In the genomic region with DNA sequence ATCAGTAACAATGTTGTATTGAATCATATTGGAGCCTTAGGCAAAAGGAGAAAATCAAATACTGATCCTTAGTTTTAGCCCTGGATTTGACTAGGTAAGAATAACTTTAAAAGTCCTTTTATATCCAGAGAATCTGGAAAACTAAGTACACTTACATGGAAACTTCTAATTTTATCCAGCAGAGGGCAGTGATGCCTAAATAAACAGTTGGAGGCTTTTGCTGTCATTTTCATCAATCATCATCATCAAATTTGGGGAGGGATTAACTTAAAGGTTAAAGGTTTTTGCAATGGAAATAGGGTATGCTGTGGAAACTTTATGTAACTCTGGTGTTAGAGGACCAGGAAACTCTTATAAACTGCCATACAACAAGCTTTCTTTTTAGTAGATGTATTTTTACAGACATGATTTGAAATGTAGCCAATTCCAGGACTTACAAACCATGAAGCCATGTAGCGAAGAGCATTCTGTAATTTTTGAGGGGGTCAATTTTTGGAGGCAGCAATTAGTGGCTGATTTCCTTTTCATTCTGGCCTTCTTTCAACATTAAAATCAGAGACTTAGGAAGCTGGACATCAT, we compare ENCODE assay signal across 8 cellular contexts.
DNase-seq lines count a peak whose midpoint lies in the region; ATAC-seq, FAIRE-seq and TF ChIP-seq lines count a peak whose summit lies in the region.

No MANE protein-coding gene starts in this region.

- 44 to 46% methylated on average over 1 of the region's 1 CpG for WGBS in pancreas, 2 donors

- TF ChIP-seq CTCF in epithelial cell of proximal tubule (conservative IDR thresholded peaks at IDR 0.05; ENCODE audit: low read depth, low read length): peak; percentile 64
- peak; percentile 29 to 67 (median 42) for TF ChIP-seq CTCF in pancreas (IDR thresholded peaks at IDR 0.05)

- no peaks in the 10 kb centered on the region for H3K27me3 ChIP-seq in pancreas

- no peak for TF ChIP-seq POLR2A in GM12891 (IDR thresholded peaks at IDR 0.05; ENCODE audit: low read depth, low read length)

- no peak overlapping the region for H3K4me3 ChIP-seq in epithelial cell of proximal tubule (ENCODE audit: low read depth, low read length)
- H3K4me3 ChIP-seq in pancreas: no peak overlapping the region

- no peak overlapping the region for H3K27ac ChIP-seq in pancreas

- peak in 3 of 4 donors; percentile 38 to 46 (median 46) for ATAC-seq in pancreas

- intact Hi-C loops in pancreas (cut with DNase I): loop anchor here in 1 of 3 donors (10.0 kb wide), 1 partner anchor 1094 kb away; no protein-coding TSS in a partner anchor

- no peaks in the 10 kb centered on the region for H3K9me3 ChIP-seq in pancreas

- H3K4me1 ChIP-seq in pancreas: no peaks in the 10 kb centered on the region

- H3K36me3 ChIP-seq in pancreas: no peaks in the 10 kb centered on the region

- DNase-seq in NCI-H2081 (lab: John Stamatoyannopoulos, UW): peak; percentile 48 to 61
- DNase-seq in NCI-H2081 treated with DMSO at 0.1 percent for 48 hours (lab: John Stamatoyannopoulos, UW): no peak
- peak; percentile 25 for DNase-seq in HT1080 (ENCODE audit: low read depth)
- DNase-seq in RPMI8226: peak; percentile 46
- peak; percentile 18 for DNase-seq in epithelial cell of proximal tubule (ENCODE audit: low read depth)
- DNase-seq in pancreas: no peak
- no peak for DNase-seq in activated naive CD4-positive, alpha-beta T cell (lab: John Stamatoyannopoulos, UW)
- no peak for DNase-seq in GM12891 (ENCODE audit: insufficient read length, low spot score)

- FAIRE-seq in pancreas (lab: Jason Lieb, UNC) (peak; percentile 65), GM12891 (lab: Jason Lieb, UNC) (no peak)

TF ChIP-seq in GM12891, 5 proteins besides CTCF, POLR2A, EP300 and RAD21:
- TF ChIP-seq POLR2AphosphoS5 (IDR thresholded peaks at IDR 0.05; ENCODE audit: low read depth, low read length) (no peak), TAF1 (IDR thresholded peaks at IDR 0.05; ENCODE audit: low read depth, low read length) (no peak), PAX5 (IDR thresholded peaks at IDR 0.05; ENCODE audit: insufficient read depth, low read length, severe bottlenecking) (no peak), POU2F2 (IDR thresholded peaks at IDR 0.05; ENCODE audit: low read depth, low read length) (no peak), SPI1 (IDR thresholded peaks at IDR 0.05; ENCODE audit: low read depth, low read length) (no peak)

Comparison
In these comparisons a context has a peak if more than half of its experiments do, and no peak if none do; other contexts are left out.
1. DNase-seq: peak in NCI-H2081 (2 of 2), HT1080 (single experiment), RPMI8226 (single experiment) and epithelial cell of proximal tubule (single experiment); none in NCI-H2081 treated with DMSO at 0.1 percent for 48 hours (single experiment), pancreas (0 of 6), activated naive CD4-positive, alpha-beta T cell (0 of 4) and GM12891 (single experiment).